ENCODE assay signal across 11 cellular contexts in the genomic region with DNA sequence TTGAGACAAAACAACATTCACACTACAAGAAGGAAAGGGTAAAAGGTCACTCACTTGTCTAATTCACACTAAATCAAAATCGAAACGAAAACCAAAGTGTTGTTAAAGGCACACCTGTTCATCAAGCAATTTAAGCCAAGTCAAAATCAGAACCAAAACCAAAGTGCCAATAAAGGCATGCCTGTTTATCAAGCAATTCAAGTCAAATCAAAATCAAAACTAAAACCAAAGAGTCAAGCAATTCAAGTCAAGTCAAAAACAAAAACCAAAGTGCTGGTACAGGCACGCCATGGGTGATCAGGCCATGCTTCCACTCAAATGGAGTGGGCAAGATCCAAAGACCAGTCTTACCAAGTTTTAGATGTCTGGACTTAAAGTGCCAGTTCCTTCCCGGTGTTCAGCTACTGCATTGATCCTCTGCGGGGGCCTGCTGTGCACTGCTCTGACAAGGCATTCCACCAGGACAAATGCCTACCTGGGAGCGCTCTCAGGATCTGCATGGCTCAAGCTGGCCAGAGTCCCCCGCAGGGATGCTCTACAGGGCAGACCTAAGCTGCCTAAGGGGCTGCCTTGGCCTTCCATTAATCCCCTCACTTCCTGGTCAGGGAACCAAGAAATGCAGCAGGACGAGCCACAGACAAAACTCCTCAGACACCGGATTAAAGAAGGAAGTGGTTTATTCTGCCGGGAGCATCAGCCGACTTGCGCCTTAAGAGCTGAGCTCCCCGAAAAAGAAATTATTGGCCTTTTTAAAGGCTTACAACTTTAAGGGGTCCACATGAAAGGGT. TPM values are rescaled to one million over a fixed set of nuclear protein-coding genes. Genes with fewer than 3 reads are reported as not detected.
DNase-seq lines count a peak whose midpoint lies in the region; ATAC-seq, FAIRE-seq and TF ChIP-seq lines count a peak whose summit lies in the region.
"Not testable (repeated sequence)": the region's sequence is repeated elsewhere in the genome, so short reads cannot be mapped to it uniquely, and the experiment has no call there.
"Had no signal": no experiment of that assay in that cellular context is flagged by ENCODE, and none has a peak within 500 bp of the region (broad histone marks: within the 10 kb centered on the region; RNA-seq: fewer than 3 reads in every experiment).

No MANE protein-coding gene starts in this region.

- POLR2A ChIA-PET in activated B cell treated with CpG ODN at 0.5 μM for 24 hours (lab: Charles Lee), result not testable (repeated sequence)

- not testable (repeated sequence) for H3K36me3 ChIP-seq in effector memory CD4-positive, alpha-beta T cell (ENCODE audit: control insufficient read depth, insufficient read depth, low read length); upper lobe of right lung

- not testable (repeated sequence) for H3K27me3 ChIP-seq in effector memory CD4-positive, alpha-beta T cell (replicated peaks; ENCODE audit: control insufficient read depth, insufficient read depth, low read length, poor library complexity, severe bottlenecking); upper lobe of right lung

- CTCF ChIA-PET in activated B cell treated with CpG ODN at 0.5 μM for 24 hours (lab: Charles Lee), result not testable (repeated sequence)

- H3K27ac ChIP-seq in effector memory CD4-positive, alpha-beta T cell (ENCODE audit: insufficient read depth, low read length, poor library complexity, severe bottlenecking), result not testable (repeated sequence)
- H3K27ac ChIP-seq in upper lobe of right lung, result peak overlapping the region; percentile 60

- not testable (repeated sequence) for DNase-seq in GM18507 (ENCODE audit: extremely low spot score, insufficient read length, low read depth); activated B cell treated with CpG ODN at 0.5 μM for 24 hours; activated T-helper 2 cell treated with anti-CD3 and anti-CD28 coated beads, Interferon-gamma antibody, Interleukin-2, Interleukin-4, amounts not matched to agents 10 μg/mL and 5 μg/mL and 100 μg/mL, durations not matched to agents 14 hours and 24 hours and 36 hours (ENCODE audit: low spot score); effector memory CD4-positive, alpha-beta T cell; nephron progenitor cell; upper lobe of right lung
- peak; percentile 71 for DNase-seq in MV-4-11 (lab: John Stamatoyannopoulos, UW)

- peak; percentile 87 for FAIRE-seq in GM18507 (lab: Jason Lieb, UNC)

- peak; percentile 45 for ATAC-seq in HG02642 (IDR thresholded peaks at IDR 0.05; ENCODE audit: poor library complexity, unreplicated experiment)
- not testable (repeated sequence) for ATAC-seq in activated B cell treated with CpG ODN at 0.5 μM for 24 hours (ENCODE audit: low read depth); upper lobe of right lung

- H3K4me1 ChIP-seq in effector memory CD4-positive, alpha-beta T cell (ENCODE audit: control insufficient read depth, insufficient read depth, low read length, poor library complexity, severe bottlenecking); upper lobe of right lung: not testable (repeated sequence)

- not testable (repeated sequence) for H3K27me3 Mint-ChIP-seq in activated B cell treated with CpG ODN at 0.5 μM for 24 hours; activated T-helper 2 cell treated with anti-CD3 and anti-CD28 coated beads, Interferon-gamma antibody, Interleukin-2, Interleukin-4, amounts not matched to agents 10 μg/mL and 5 μg/mL and 100 μg/mL, durations not matched to agents 14 hours and 24 hours and 36 hours (ENCODE audit: low read depth)
- peaks cover 21% of the 10 kb centered on the region for H3K27me3 Mint-ChIP-seq in nephron progenitor cell (ENCODE audit: low read depth, poor library complexity)

- H3K9me3 ChIP-seq in effector memory CD4-positive, alpha-beta T cell (ENCODE audit: control insufficient read depth, low read length); upper lobe of right lung: not testable (repeated sequence)

- H3K4me1 Mint-ChIP-seq in activated B cell treated with CpG ODN at 0.5 μM for 24 hours, result peaks cover 12% of the 10 kb centered on the region
- H3K4me1 Mint-ChIP-seq in activated T-helper 2 cell treated with anti-CD3 and anti-CD28 coated beads, Interferon-gamma antibody, Interleukin-2, Interleukin-4, amounts not matched to agents 10 μg/mL and 5 μg/mL and 100 μg/mL, durations not matched to agents 14 hours and 24 hours and 36 hours (ENCODE audit: low read depth), result peaks cover 17% of the 10 kb centered on the region
- peaks cover 31% of the 10 kb centered on the region for H3K4me1 Mint-ChIP-seq in nephron progenitor cell

- intact Hi-C loops in activated B cell treated with CpG ODN at 0.5 μM for 24 hours (cut with micrococcal nuclease); activated T-helper 2 cell treated with anti-CD3 and anti-CD28 coated beads, Interferon-gamma antibody, Interleukin-2, Interleukin-4, amounts not matched to agents 10 μg/mL and 5 μg/mL and 100 μg/mL, durations not matched to agents 14 hours and 24 hours and 36 hours (cut with micrococcal nuclease); upper lobe of right lung (cut with DNase I): not testable (repeated sequence)

- H3K4me3 Mint-ChIP-seq in activated B cell treated with CpG ODN at 0.5 μM for 24 hours, result not testable (repeated sequence)
- H3K4me3 Mint-ChIP-seq in activated T-helper 2 cell treated with anti-CD3 and anti-CD28 coated beads, Interferon-gamma antibody, Interleukin-2, Interleukin-4, amounts not matched to agents 10 μg/mL and 5 μg/mL and 100 μg/mL, durations not matched to agents 14 hours and 24 hours and 36 hours (ENCODE audit: low read depth), result peak overlapping the region; percentile 7
- H3K4me3 Mint-ChIP-seq in nephron progenitor cell, result peak overlapping the region; percentile 36

- TF ChIP-seq CTCF in activated B cell treated with CpG ODN at 0.5 μM for 24 hours (IDR thresholded peaks at IDR 0.05); nephron progenitor cell (IDR thresholded peaks at IDR 0.05); upper lobe of right lung (IDR thresholded peaks at IDR 0.05): not testable (repeated sequence)

- not testable (repeated sequence) for H3K36me3 Mint-ChIP-seq in activated B cell treated with CpG ODN at 0.5 μM for 24 hours (ENCODE audit: low read depth); activated T-helper 2 cell treated with anti-CD3 and anti-CD28 coated beads, Interferon-gamma antibody, Interleukin-2, Interleukin-4, amounts not matched to agents 10 μg/mL and 5 μg/mL and 100 μg/mL, durations not matched to agents 14 hours and 24 hours and 36 hours (ENCODE audit: low read depth)
- H3K36me3 Mint-ChIP-seq in nephron progenitor cell (ENCODE audit: low read depth), result peaks cover 11% of the 10 kb centered on the region

- peak overlapping the region; percentile 4 for H3K4me3 ChIP-seq in effector memory CD4-positive, alpha-beta T cell (ENCODE audit: insufficient read depth, low read depth, low read length, poor library complexity, severe bottlenecking)
- H3K4me3 ChIP-seq in upper lobe of right lung, result not testable (repeated sequence)

- not testable (repeated sequence) for H3K9me3 Mint-ChIP-seq in activated B cell treated with CpG ODN at 0.5 μM for 24 hours; activated T-helper 2 cell treated with anti-CD3 and anti-CD28 coated beads, Interferon-gamma antibody, Interleukin-2, Interleukin-4, amounts not matched to agents 10 μg/mL and 5 μg/mL and 100 μg/mL, durations not matched to agents 14 hours and 24 hours and 36 hours
- H3K9me3 Mint-ChIP-seq in nephron progenitor cell, result peaks cover 14% of the 10 kb centered on the region

- H3K27ac Mint-ChIP-seq in activated B cell treated with CpG ODN at 0.5 μM for 24 hours, result peak overlapping the region; percentile 4
- H3K27ac Mint-ChIP-seq in activated T-helper 2 cell treated with anti-CD3 and anti-CD28 coated beads, Interferon-gamma antibody, Interleukin-2, Interleukin-4, amounts not matched to agents 10 μg/mL and 5 μg/mL and 100 μg/mL, durations not matched to agents 14 hours and 24 hours and 36 hours, result peak overlapping the region; percentile 75
- H3K27ac Mint-ChIP-seq in nephron progenitor cell, result not testable (repeated sequence)

RNA-seq across cellular contexts. Expression of gene CFAP126, which starts 42.4 kb away (rescaled TPM):
- total RNA-seq in activated B cell treated with CpG ODN at 0.5 μM for 24 hours, result not detected in 2 replicates
- not detected in 2 replicates for total RNA-seq in activated T-helper 2 cell treated with anti-CD3 and anti-CD28 coated beads, Interferon-gamma antibody, Interleukin-2, Interleukin-4, amounts not matched to agents 10 μg/mL and 5 μg/mL and 100 μg/mL, durations not matched to agents 14 hours and 24 hours and 36 hours
- not detected for total RNA-seq in upper lobe of right lung
- total RNA-seq: fibroblast of lung, H4, thoracic aorta had no signal
